10 cellular contexts compared by ENCODE assay signal in genomic region chr6:89313006-89313405, GRCh38. TPM values are rescaled to one million over a fixed set of nuclear protein-coding genes. Genes with fewer than 3 reads are reported as not detected.
DNase-seq lines count a peak whose midpoint lies in the region; ATAC-seq, FAIRE-seq and TF ChIP-seq lines count a peak whose summit lies in the region.
"Had no signal": no experiment of that assay in that cellular context is flagged by ENCODE, and none has a peak within 500 bp of the region (broad histone marks: within the 10 kb centered on the region; RNA-seq: fewer than 3 reads in every experiment).

No MANE protein-coding gene starts in this region.

- no peaks in the 10 kb centered on the region for H3K9me3 Mint-ChIP-seq in astrocyte (ENCODE audit: unreplicated experiment)
- no peaks in the 10 kb centered on the region for H3K9me3 Mint-ChIP-seq in activated naive CD8-positive, alpha-beta T cell treated with anti-CD3 and anti-CD28 coated beads for 36 hours
- no peaks in the 10 kb centered on the region for H3K9me3 Mint-ChIP-seq in naive thymus-derived CD4-positive, alpha-beta T cell
- H3K9me3 Mint-ChIP-seq: activated naive CD8-positive, alpha-beta T cell treated with anti-CD3 and anti-CD28 coated beads, Interleukin-2, amount 10 ng/mL, durations not matched to agents 7 days and 5 days had no signal

- H3K4me2 ChIP-seq in astrocyte (ENCODE audit: low read length), result peak overlapping the region; percentile 70

- CTCF ChIA-PET in naive thymus-derived CD4-positive, alpha-beta T cell (lab: Charles Lee), result no interaction called here

- H2AFZ ChIP-seq in astrocyte (ENCODE audit: low read depth, low read length), result no peak overlapping the region

- DNase-seq in HCEC 1CT, result peak; percentile 86
- DNase-seq in astrocyte (ENCODE audit: low read depth), result peak; percentile 92
- DNase-seq in right atrium auricular region (ENCODE audit: low spot score), result no peak
- no peak for DNase-seq in activated naive CD8-positive, alpha-beta T cell treated with anti-CD3 and anti-CD28 coated beads for 36 hours
- DNase-seq in naive thymus-derived CD4-positive, alpha-beta T cell, result no peak
- DNase-seq: activated naive CD8-positive, alpha-beta T cell treated with anti-CD3 and anti-CD28 coated beads, Interleukin-2, amount 10 ng/mL, durations not matched to agents 7 days and 5 days; GOT3 had no signal

- H3K36me3 ChIP-seq in astrocyte (ENCODE audit: insufficient read depth, low read length) (no peaks in the 10 kb centered on the region), right atrium auricular region (no peaks in the 10 kb centered on the region), subcutaneous abdominal adipose tissue (ENCODE audit: control insufficient read depth in 5 of 5, insufficient read depth in 5 of 5, low read length in 5 of 5) (peaks cover 0 to 7% (median 0%) of the 10 kb centered on the region in 5 donors)
- no peaks in the 10 kb centered on the region for H3K36me3 ChIP-seq in naive thymus-derived CD4-positive, alpha-beta T cell (ENCODE audit: control insufficient read depth in 2 of 3, insufficient read depth in 3 of 3, low read length in 3 of 3)

- H3K4me1 Mint-ChIP-seq in astrocyte (ENCODE audit: low read depth, unreplicated experiment), result peaks cover 33% of the 10 kb centered on the region
- H3K4me1 Mint-ChIP-seq in activated naive CD8-positive, alpha-beta T cell treated with anti-CD3 and anti-CD28 coated beads for 36 hours, result no peaks in the 10 kb centered on the region
- H3K4me1 Mint-ChIP-seq in naive thymus-derived CD4-positive, alpha-beta T cell, result peaks cover 0 to 13% (median 0%) of the 10 kb centered on the region in 7 donors

- H3K27me3 ChIP-seq in astrocyte (ENCODE audit: insufficient read depth, low read length) (peaks cover 5% of the 10 kb centered on the region), right atrium auricular region (no peaks in the 10 kb centered on the region), subcutaneous abdominal adipose tissue (ENCODE audit: control insufficient read depth in 5 of 5, insufficient read depth in 4 of 5, low read length in 5 of 5) (no peaks in the 10 kb centered on the region)
- H3K27me3 ChIP-seq in naive thymus-derived CD4-positive, alpha-beta T cell (ENCODE audit: control insufficient read depth in 2 of 2, insufficient read depth in 2 of 2, low read length in 2 of 2), result no peaks in the 10 kb centered on the region

- H3K27ac ChIP-seq in astrocyte (ENCODE audit: low read depth, low read length), result peak overlapping the region; percentile 39
- H3K27ac ChIP-seq in right atrium auricular region, result peak overlapping the region; percentile 13 to 49
- H3K27ac ChIP-seq in subcutaneous abdominal adipose tissue (ENCODE audit: low read depth, low read length), result peak overlapping the region; percentile 79
- H3K27ac ChIP-seq in naive thymus-derived CD4-positive, alpha-beta T cell (ENCODE audit: low read depth, low read length), result no peak overlapping the region

- H3K27me3 Mint-ChIP-seq in astrocyte (ENCODE audit: low read depth, unreplicated experiment), result peaks cover 6% of the 10 kb centered on the region
- no peaks in the 10 kb centered on the region for H3K27me3 Mint-ChIP-seq in activated naive CD8-positive, alpha-beta T cell treated with anti-CD3 and anti-CD28 coated beads for 36 hours
- peaks cover 0 to 8% (median 0%) of the 10 kb centered on the region in 5 donors for H3K27me3 Mint-ChIP-seq in naive thymus-derived CD4-positive, alpha-beta T cell

- ATAC-seq in GM19351 (IDR thresholded peaks at IDR 0.05; ENCODE audit: unreplicated experiment) (no peak), HG03520 (IDR thresholded peaks at IDR 0.05; ENCODE audit: unreplicated experiment) (no peak)
- ATAC-seq in naive thymus-derived CD4-positive, alpha-beta T cell, result no peak

- H3K36me3 Mint-ChIP-seq in astrocyte (ENCODE audit: low read depth, unreplicated experiment), result peaks cover 1% of the 10 kb centered on the region
- peaks cover 6% of the 10 kb centered on the region for H3K36me3 Mint-ChIP-seq in activated naive CD8-positive, alpha-beta T cell treated with anti-CD3 and anti-CD28 coated beads for 36 hours
- peaks cover 0 to 19% (median 8%) of the 10 kb centered on the region in 5 donors for H3K36me3 Mint-ChIP-seq in naive thymus-derived CD4-positive, alpha-beta T cell

- no peaks in the 10 kb centered on the region for H3K79me2 ChIP-seq in astrocyte (ENCODE audit: insufficient read depth, low read length)

- H3K9ac ChIP-seq in astrocyte (ENCODE audit: low read length) (peak overlapping the region; percentile 24), subcutaneous abdominal adipose tissue (ENCODE audit: low read length in 5 of 5) (peak overlapping the region in 1 of 5 donors; percentile 59)

- H4K20me1 ChIP-seq in astrocyte (ENCODE audit: insufficient read depth, low read length), result peaks cover 16% of the 10 kb centered on the region

- no peak for FAIRE-seq in astrocyte (lab: Jason Lieb, UNC)

- TF ChIP-seq CTCF in astrocyte (IDR thresholded peaks at IDR 0.05; ENCODE audit: insufficient read depth, low read depth, low read length), result no peak
- TF ChIP-seq CTCF in right atrium auricular region (IDR thresholded peaks at IDR 0.05), result no peak

- POLR2A ChIA-PET in naive thymus-derived CD4-positive, alpha-beta T cell (lab: Charles Lee), result no interaction called here

- H3K9me3 ChIP-seq in astrocyte (ENCODE audit: insufficient read depth, low read depth, low read length), result no peaks in the 10 kb centered on the region
- H3K9me3 ChIP-seq in right atrium auricular region, result no peaks in the 10 kb centered on the region
- no peaks in the 10 kb centered on the region for H3K9me3 ChIP-seq in subcutaneous abdominal adipose tissue (ENCODE audit: control insufficient read depth in 5 of 5, low read length in 5 of 5)
- no peaks in the 10 kb centered on the region for H3K9me3 ChIP-seq in naive thymus-derived CD4-positive, alpha-beta T cell (ENCODE audit: control insufficient read depth in 2 of 3, low read length in 3 of 3)

- H3K4me1 ChIP-seq in astrocyte (ENCODE audit: insufficient read depth, low read length), result peaks cover 21% of the 10 kb centered on the region
- peaks cover 0 to 21% of the 10 kb centered on the region in 2 donors for H3K4me1 ChIP-seq in right atrium auricular region
- peaks cover 15 to 30% (median 21%) of the 10 kb centered on the region in 5 donors for H3K4me1 ChIP-seq in subcutaneous abdominal adipose tissue (ENCODE audit: control insufficient read depth in 5 of 5, insufficient read depth in 5 of 5, low read length in 5 of 5)
- no peaks in the 10 kb centered on the region for H3K4me1 ChIP-seq in naive thymus-derived CD4-positive, alpha-beta T cell (ENCODE audit: control insufficient read depth in 2 of 2, insufficient read depth in 2 of 2, low read length in 2 of 2)

- H3K27ac Mint-ChIP-seq in astrocyte (ENCODE audit: unreplicated experiment), result no peak overlapping the region
- H3K27ac Mint-ChIP-seq in activated naive CD8-positive, alpha-beta T cell treated with anti-CD3 and anti-CD28 coated beads for 36 hours, result no peak overlapping the region
- no peak overlapping the region for H3K27ac Mint-ChIP-seq in naive thymus-derived CD4-positive, alpha-beta T cell
- H3K27ac Mint-ChIP-seq: activated naive CD8-positive, alpha-beta T cell treated with anti-CD3 and anti-CD28 coated beads, Interleukin-2, amount 10 ng/mL, durations not matched to agents 7 days and 5 days had no signal

- no peak overlapping the region for H3K4me3 Mint-ChIP-seq in astrocyte (ENCODE audit: unreplicated experiment)
- no peak overlapping the region for H3K4me3 Mint-ChIP-seq in activated naive CD8-positive, alpha-beta T cell treated with anti-CD3 and anti-CD28 coated beads for 36 hours
- no peak overlapping the region for H3K4me3 Mint-ChIP-seq in naive thymus-derived CD4-positive, alpha-beta T cell
- H3K4me3 Mint-ChIP-seq: activated naive CD8-positive, alpha-beta T cell treated with anti-CD3 and anti-CD28 coated beads, Interleukin-2, amount 10 ng/mL, durations not matched to agents 7 days and 5 days had no signal

- intact Hi-C loops in naive thymus-derived CD4-positive, alpha-beta T cell (cut with micrococcal nuclease), result no loop called here

- no peak overlapping the region for H3K4me3 ChIP-seq in astrocyte (ENCODE audit: insufficient read depth, low read depth, low read length)
- no peak overlapping the region for H3K4me3 ChIP-seq in right atrium auricular region
- no peak overlapping the region for H3K4me3 ChIP-seq in subcutaneous abdominal adipose tissue (ENCODE audit: low read depth in 1 of 5, low read length in 5 of 5)
- H3K4me3 ChIP-seq in naive thymus-derived CD4-positive, alpha-beta T cell (ENCODE audit: low read length), result no peak overlapping the region

RNA-seq across cellular contexts. Expression of gene GABRR2, which starts 2.1 kb away (rescaled TPM):
- total RNA-seq in astrocyte (0.34 and 0.61 TPM in 2 replicates), right atrium auricular region (under 1 TPM; 0.33 to 0.35 TPM)
- under 1 TPM in 1 of 2 experiments, not detected in 1; 0.12 TPM for total RNA-seq in activated naive CD8-positive, alpha-beta T cell treated with anti-CD3 and anti-CD28 coated beads for 36 hours
- 1 to 10 TPM in 3 of 5 experiments, under 1 TPM in 2; 0.40 to 1.9 (median 1.5) TPM for total RNA-seq in naive thymus-derived CD4-positive, alpha-beta T cell
- not detected for polyA plus RNA-seq in naive thymus-derived CD4-positive, alpha-beta T cell

RNA-seq across cellular contexts. Expression of gene UBE2J1, which starts 39.5 kb away (rescaled TPM):
- total RNA-seq in astrocyte (78.8 and 93.3 TPM in 2 replicates), right atrium auricular region (10 to 100 TPM; 13.8 to 15.6 TPM)
- total RNA-seq in activated naive CD8-positive, alpha-beta T cell treated with anti-CD3 and anti-CD28 coated beads for 36 hours, result 10 to 100 TPM; 28.8 to 29.0 TPM
- total RNA-seq in naive thymus-derived CD4-positive, alpha-beta T cell, result 10 to 100 TPM; 18.8 to 47.7 (median 27.7) TPM
- 10 to 100 TPM; 25.1 to 33.8 TPM for polyA plus RNA-seq in naive thymus-derived CD4-positive, alpha-beta T cell

Comparison
In these comparisons a context has a peak if more than half of its experiments do, and no peak if none do; other contexts are left out.
1. DNase-seq: peak in HCEC 1CT (single experiment) and astrocyte (single experiment); none in right atrium auricular region (single experiment), activated naive CD8-positive, alpha-beta T cell treated with anti-CD3 and anti-CD28 coated beads for 36 hours (single experiment) and naive thymus-derived CD4-positive, alpha-beta T cell (0 of 9).